Comparison of ENCODE assay signal across 1 cellular context in genomic region chr2:74982581-74982980, GRCh38.
TF ChIP-seq lines count a peak whose summit lies in the region.

No MANE protein-coding gene starts in this region.

TF ChIP-seq in H1, 55 proteins besides CTCF, POLR2A, EP300 and RAD21 (continued from another document):
- no peak for TF ChIP-seq CHD7 (IDR thresholded peaks at IDR 0.05; ENCODE audit: insufficient replicate concordance, low read length)
- no peak for TF ChIP-seq CHD1 (IDR thresholded peaks at IDR 0.05; ENCODE audit: low read depth, low read length)
- no peak for TF ChIP-seq SIN3A (conservative IDR thresholded peaks at IDR 0.05 in 1 of 2, IDR thresholded peaks at IDR 0.05 in 1 of 2; ENCODE audit: low read depth in 1 of 2, low read length in 2 of 2)
- no peak for TF ChIP-seq GABPA (IDR thresholded peaks at IDR 0.05; ENCODE audit: borderline replicate concordance, insufficient read depth, low read length)
- TF ChIP-seq SAP30 (IDR thresholded peaks at IDR 0.05; ENCODE audit: insufficient read depth, insufficient replicate concordance, low read length) = no peak
- no peak for TF ChIP-seq YY1 (IDR thresholded peaks at IDR 0.05; ENCODE audit: low read depth, low read length)
- no peak for TF ChIP-seq TBP (IDR thresholded peaks at IDR 0.05; ENCODE audit: low read depth, low read length)
- TF ChIP-seq E2F6 (IDR thresholded peaks at IDR 0.05) = no peak
- no peak for TF ChIP-seq RNF2 (IDR thresholded peaks at IDR 0.05; ENCODE audit: borderline replicate concordance, low read depth, low read length, missing control alignments, poor library complexity, severe bottlenecking)
- no peak for TF ChIP-seq MAFK (IDR thresholded peaks at IDR 0.05; ENCODE audit: low read depth, low read length)
- TF ChIP-seq SRF (IDR thresholded peaks at IDR 0.05; ENCODE audit: low read depth, low read length) = no peak
- no peak for TF ChIP-seq HDAC2 (IDR thresholded peaks at IDR 0.05; ENCODE audit: borderline replicate concordance in 1 of 2, low read depth in 2 of 2, low read length in 2 of 2)
- TF ChIP-seq FOSL1 (IDR thresholded peaks at IDR 0.05; ENCODE audit: insufficient read depth, low read depth, low read length) = no peak
- TF ChIP-seq SUZ12 (IDR thresholded peaks at IDR 0.05; ENCODE audit: low read length) = no peak
